In genomic region chr16:79008036-79008868, GRCh38 we compare ENCODE assay signal across 16 cellular contexts.
DNase-seq lines count a peak whose midpoint lies in the region; ATAC-seq and TF ChIP-seq lines count a peak whose summit lies in the region.
"Had no signal": no experiment of that assay in that cellular context is flagged by ENCODE, and none has a peak within 500 bp of the region (broad histone marks: within the 10 kb centered on the region; RNA-seq: fewer than 3 reads in every experiment).

No MANE protein-coding gene starts in this region.

- no peak for TF ChIP-seq CTCF in breast epithelium (IDR thresholded peaks at IDR 0.05)
- no peak for TF ChIP-seq CTCF in MCF 10A (IDR thresholded peaks at IDR 0.05; ENCODE audit: unreplicated experiment)

- POLR2A ChIA-PET in MCF 10A (lab: Yijun Ruan, JAX): interaction anchor here (0.6 to 1.1 kb wide), 3 partner anchors 19 to 371 kb away, joined by 3 read pairs; no protein-coding TSS in a partner anchor

- ATAC-seq in HG03432 (IDR thresholded peaks at IDR 0.05; ENCODE audit: unreplicated experiment) (peak; percentile 34), HG03045 (IDR thresholded peaks at IDR 0.05; ENCODE audit: unreplicated experiment) (no peak)
- peak; percentile 82 for ATAC-seq in activated T-helper 17 cell treated with anti-CD3 and anti-CD28 coated beads, Interleukin-2, amount 50 U/mL, for 72 hours (replicated peaks)
- ATAC-seq in stimulated activated naive CD8-positive, alpha-beta T cell treated with anti-CD3 and anti-CD28 coated beads, Interleukin-15, amount 100 ng/mL, for 72 hours: peak; percentile 54
- ATAC-seq: left ventricle myocardium superior; naive thymus-derived CD8-positive, alpha-beta T cell; Panc1 had no signal

- CTCF ChIA-PET in MCF 10A (lab: Yijun Ruan, JAX): interaction anchor here (0.8 to 1.2 kb wide), 2 partner anchors 21 to 598 kb away, joined by 3 read pairs; no protein-coding TSS in a partner anchor

- H3K4me1 ChIP-seq in breast epithelium: peaks cover 0 to 10% of the 10 kb centered on the region in 2 donors

- no peak for TF ChIP-seq POLR2A in breast epithelium (IDR thresholded peaks at IDR 0.05)

- no peaks in the 10 kb centered on the region for H3K36me3 ChIP-seq in breast epithelium

- no peak overlapping the region for H3K27ac Mint-ChIP-seq in MCF 10A (ENCODE audit: low read depth, unreplicated experiment)
- peak overlapping the region; percentile 93 for H3K27ac Mint-ChIP-seq in activated T-helper 17 cell treated with anti-CD3 and anti-CD28 coated beads, Interleukin-2, amount 50 U/mL, for 72 hours
- no peak overlapping the region for H3K27ac Mint-ChIP-seq in stimulated activated naive CD8-positive, alpha-beta T cell treated with anti-CD3 and anti-CD28 coated beads, Interleukin-15, amount 100 ng/mL, for 72 hours
- H3K27ac Mint-ChIP-seq: activated CD4-positive, alpha-beta T cell treated with anti-CD3 and anti-CD28 coated beads, Interleukin-2, amount 10 ng/mL, durations not matched to agents 7 days and 5 days; activated naive CD8-positive, alpha-beta T cell treated with anti-CD3 and anti-CD28 coated beads, Interleukin-2, amount 10 ng/mL, durations not matched to agents 7 days and 5 days; naive thymus-derived CD8-positive, alpha-beta T cell had no signal

- no peaks in the 10 kb centered on the region for H3K9me3 Mint-ChIP-seq in MCF 10A (ENCODE audit: unreplicated experiment)
- peaks cover 7% of the 10 kb centered on the region for H3K9me3 Mint-ChIP-seq in activated T-helper 17 cell treated with anti-CD3 and anti-CD28 coated beads, Interleukin-2, amount 50 U/mL, for 72 hours
- H3K9me3 Mint-ChIP-seq in stimulated activated naive CD8-positive, alpha-beta T cell treated with anti-CD3 and anti-CD28 coated beads, Interleukin-15, amount 100 ng/mL, for 72 hours: peaks cover 7 to 20% of the 10 kb centered on the region in 2 donors
- H3K9me3 Mint-ChIP-seq: central memory CD8-positive, alpha-beta T cell had no signal

- H3K36me3 Mint-ChIP-seq in MCF 10A (ENCODE audit: insufficient read depth, unreplicated experiment): peaks cover 6% of the 10 kb centered on the region
- H3K36me3 Mint-ChIP-seq in activated T-helper 17 cell treated with anti-CD3 and anti-CD28 coated beads, Interleukin-2, amount 50 U/mL, for 72 hours (ENCODE audit: low read depth): peaks cover 21% of the 10 kb centered on the region
- H3K36me3 Mint-ChIP-seq: activated naive CD8-positive, alpha-beta T cell treated with anti-CD3 and anti-CD28 coated beads, Interleukin-2, amount 10 ng/mL, durations not matched to agents 7 days and 5 days had no signal

- BruUV-seq in MCF 10A (replicated peaks; lab: Mats Ljungman, UMichigan): no TSS peak

- DNase-seq in breast epithelium (ENCODE audit: low spot score in 2 of 2) (no peak), MCF 10A (ENCODE audit: unreplicated experiment) (no peak), posterior cingulate gyrus (no peak), cortex of kidney (lab: John Stamatoyannopoulos, UW) (no peak)
- no peak for DNase-seq in stimulated activated naive CD8-positive, alpha-beta T cell treated with anti-CD3 and anti-CD28 coated beads, Interleukin-15, amount 100 ng/mL, for 72 hours
- DNase-seq: activated CD4-positive, alpha-beta T cell treated with anti-CD3 and anti-CD28 coated beads, Interleukin-2, amount 10 ng/mL, durations not matched to agents 7 days and 5 days; activated naive CD8-positive, alpha-beta T cell treated with anti-CD3 and anti-CD28 coated beads, Interleukin-2, amount 10 ng/mL, durations not matched to agents 7 days and 5 days; hippocampal formation; left ventricle myocardium superior; naive thymus-derived CD8-positive, alpha-beta T cell had no signal

- no peaks in the 10 kb centered on the region for H3K4me1 Mint-ChIP-seq in MCF 10A (ENCODE audit: insufficient read depth, unreplicated experiment)
- H3K4me1 Mint-ChIP-seq in activated T-helper 17 cell treated with anti-CD3 and anti-CD28 coated beads, Interleukin-2, amount 50 U/mL, for 72 hours: peaks cover 29% of the 10 kb centered on the region
- peaks cover 11% of the 10 kb centered on the region for H3K4me1 Mint-ChIP-seq in stimulated activated naive CD8-positive, alpha-beta T cell treated with anti-CD3 and anti-CD28 coated beads, Interleukin-15, amount 100 ng/mL, for 72 hours
- H3K4me1 Mint-ChIP-seq: central memory CD8-positive, alpha-beta T cell had no signal

- H3K27me3 Mint-ChIP-seq in MCF 10A (ENCODE audit: insufficient read depth, unreplicated experiment): no peaks in the 10 kb centered on the region
- H3K27me3 Mint-ChIP-seq in activated T-helper 17 cell treated with anti-CD3 and anti-CD28 coated beads, Interleukin-2, amount 50 U/mL, for 72 hours: no peaks in the 10 kb centered on the region
- no peaks in the 10 kb centered on the region for H3K27me3 Mint-ChIP-seq in stimulated activated naive CD8-positive, alpha-beta T cell treated with anti-CD3 and anti-CD28 coated beads, Interleukin-15, amount 100 ng/mL, for 72 hours
- H3K27me3 Mint-ChIP-seq: activated CD4-positive, alpha-beta T cell treated with anti-CD3 and anti-CD28 coated beads, Interleukin-2, amount 10 ng/mL, durations not matched to agents 7 days and 5 days; activated naive CD8-positive, alpha-beta T cell treated with anti-CD3 and anti-CD28 coated beads, Interleukin-2, amount 10 ng/mL, durations not matched to agents 7 days and 5 days; central memory CD8-positive, alpha-beta T cell; naive thymus-derived CD8-positive, alpha-beta T cell had no signal

- no peaks in the 10 kb centered on the region for H3K9me3 ChIP-seq in breast epithelium

- H3K27me3 ChIP-seq in breast epithelium: no peaks in the 10 kb centered on the region

- intact Hi-C loops in breast epithelium (cut with DNase I; ENCODE audit: low total_unique reads) (no loop called here), MCF 10A (cut with micrococcal nuclease) (no loop called here), posterior cingulate gyrus (cut with DNase I) (no loop called here)

- H3K4me3 Mint-ChIP-seq in MCF 10A (ENCODE audit: unreplicated experiment): no peak overlapping the region
- H3K4me3 Mint-ChIP-seq in activated T-helper 17 cell treated with anti-CD3 and anti-CD28 coated beads, Interleukin-2, amount 50 U/mL, for 72 hours: peak overlapping the region; percentile 80
- H3K4me3 Mint-ChIP-seq in stimulated activated naive CD8-positive, alpha-beta T cell treated with anti-CD3 and anti-CD28 coated beads, Interleukin-15, amount 100 ng/mL, for 72 hours: no peak overlapping the region
- H3K4me3 Mint-ChIP-seq: activated CD4-positive, alpha-beta T cell treated with anti-CD3 and anti-CD28 coated beads, Interleukin-2, amount 10 ng/mL, durations not matched to agents 7 days and 5 days; activated naive CD8-positive, alpha-beta T cell treated with anti-CD3 and anti-CD28 coated beads, Interleukin-2, amount 10 ng/mL, durations not matched to agents 7 days and 5 days; central memory CD8-positive, alpha-beta T cell; naive thymus-derived CD8-positive, alpha-beta T cell had no signal

- no peak overlapping the region for H3K4me3 ChIP-seq in breast epithelium

- H3K27ac ChIP-seq in breast epithelium: peak overlapping the region; percentile 74 to 77
- H3K27ac ChIP-seq: C4-2B had no signal
